ENCODE assay signal across 15 cellular contexts in genomic region chr12:100699209-100699608, GRCh38.
DNase-seq lines count a peak whose midpoint lies in the region; ATAC-seq and TF ChIP-seq lines count a peak whose summit lies in the region.
"Had no signal": no experiment of that assay in that cellular context is flagged by ENCODE, and none has a peak within 500 bp of the region (broad histone marks: within the 10 kb centered on the region; RNA-seq: fewer than 3 reads in every experiment).

No MANE protein-coding gene starts in this region.

- H3K36me3 Mint-ChIP-seq in activated CD4-positive, alpha-beta T cell treated with anti-CD3 and anti-CD28 coated beads for 36 hours (ENCODE audit: low read depth) = no peaks in the 10 kb centered on the region
- H3K36me3 Mint-ChIP-seq: CD8-positive, alpha-beta T cell; T-cell had no signal

- peak overlapping the region; percentile 29; the same call in 1 of the 2 replicates for H3K4me2 ChIP-seq in MM.1S (ENCODE audit: low read depth, low read length)

- TF ChIP-seq CTCF in MM.1S (IDR thresholded peaks at IDR 0.05; ENCODE audit: low read length) = no peak

- no peak overlapping the region for H3K4me3 Mint-ChIP-seq in activated CD4-positive, alpha-beta T cell treated with anti-CD3 and anti-CD28 coated beads for 36 hours
- H3K4me3 Mint-ChIP-seq: CD8-positive, alpha-beta T cell; stimulated activated naive CD8-positive, alpha-beta T cell treated with anti-CD3 and anti-CD28 coated beads, Interleukin-15, Interleukin-2, amounts not matched to agents 100 ng/mL and 50 ng/mL, for 24 hours; T-cell had no signal

- H3K27ac Mint-ChIP-seq in activated CD4-positive, alpha-beta T cell treated with anti-CD3 and anti-CD28 coated beads for 36 hours = no peak overlapping the region
- H3K27ac Mint-ChIP-seq: CD8-positive, alpha-beta T cell; stimulated activated naive CD8-positive, alpha-beta T cell treated with anti-CD3 and anti-CD28 coated beads, Interleukin-15, Interleukin-2, amounts not matched to agents 100 ng/mL and 50 ng/mL, for 24 hours; T-cell had no signal

- peaks cover 9% of the 10 kb centered on the region for H3F3A ChIP-seq in MM.1S (ENCODE audit: insufficient read depth, low read length)

- CTCF ChIA-PET in activated CD4-positive, alpha-beta T cell treated with anti-CD3 and anti-CD28 coated beads for 36 hours (lab: Charles Lee) = interaction anchor here (1.3 kb wide), 1 partner anchor 11 kb away, joined by 3 read pairs; no protein-coding TSS in a partner anchor

- intact Hi-C loops in activated CD4-positive, alpha-beta T cell treated with anti-CD3 and anti-CD28 coated beads for 36 hours (cut with DNase I, micrococcal nuclease) = no loop called here
- intact Hi-C loops in left ventricle myocardium superior (cut with micrococcal nuclease) = no loop called here

- no peaks in the 10 kb centered on the region for H3K9me2 ChIP-seq in MM.1S (replicated peaks; ENCODE audit: insufficient read depth, low read length)

- ATAC-seq in GM18870 (IDR thresholded peaks at IDR 0.05; ENCODE audit: unreplicated experiment) (peak; percentile 64), HG02623 (IDR thresholded peaks at IDR 0.05; ENCODE audit: unreplicated experiment) (peak; percentile 70), HG03565 (IDR thresholded peaks at IDR 0.05; ENCODE audit: unreplicated experiment) (no peak), left ventricle myocardium superior (no peak)
- no peak for ATAC-seq in activated CD4-positive, alpha-beta T cell treated with anti-CD3 and anti-CD28 coated beads for 36 hours
- ATAC-seq: CD8-positive, alpha-beta T cell; T-cell had no signal

- no peak overlapping the region for H2AFZ ChIP-seq in MM.1S (ENCODE audit: low read length)

- H3K27ac ChIP-seq in MM.1S (ENCODE audit: low read length) = no peak overlapping the region

- H3K79me2 ChIP-seq in MM.1S (ENCODE audit: low read length) = no peaks in the 10 kb centered on the region

- no peaks in the 10 kb centered on the region for H3K36me3 ChIP-seq in MM.1S (replicated peaks; ENCODE audit: insufficient read depth, low read length)

- no peaks in the 10 kb centered on the region for H3K4me1 Mint-ChIP-seq in activated CD4-positive, alpha-beta T cell treated with anti-CD3 and anti-CD28 coated beads for 36 hours
- H3K4me1 Mint-ChIP-seq: T-cell had no signal

- H3K27me3 ChIP-seq in MM.1S (replicated peaks; ENCODE audit: insufficient read depth, low read length) = peaks cover 39% of the 10 kb centered on the region

- H3K4me1 ChIP-seq in MM.1S (ENCODE audit: low read length) = peaks cover 11% of the 10 kb centered on the region

- peaks cover 7% of the 10 kb centered on the region for H3K27me3 Mint-ChIP-seq in activated CD4-positive, alpha-beta T cell treated with anti-CD3 and anti-CD28 coated beads for 36 hours
- H3K27me3 Mint-ChIP-seq: stimulated activated naive CD8-positive, alpha-beta T cell treated with anti-CD3 and anti-CD28 coated beads, Interleukin-15, Interleukin-2, amounts not matched to agents 100 ng/mL and 50 ng/mL, for 24 hours had no signal

- H3K9ac ChIP-seq in MM.1S (ENCODE audit: low read length) = no peak overlapping the region

- no peaks in the 10 kb centered on the region for H4K20me1 ChIP-seq in MM.1S (ENCODE audit: insufficient read depth, low read length)

- no peak overlapping the region for H3K4me3 ChIP-seq in MM.1S (ENCODE audit: low read length)

- H3K9me3 ChIP-seq in MM.1S (replicated peaks; ENCODE audit: insufficient read depth, low read length) = no peaks in the 10 kb centered on the region

- peak; percentile 87 for DNase-seq in MM.1S
- peak; percentile 1 for DNase-seq in midbrain (lab: John Stamatoyannopoulos, UW)
- no peak for DNase-seq in activated CD4-positive, alpha-beta T cell treated with anti-CD3 and anti-CD28 coated beads for 36 hours
- DNase-seq in D341Med (ENCODE audit: low spot score) = no peak
- DNase-seq in left ventricle myocardium superior = no peak
- DNase-seq: activated gamma-delta T cell treated with Interleukin-2 at 50 U/mL for 16 hours; CD8-positive, alpha-beta T cell; erythroblast; NCI-H774; stimulated activated CD4-positive, alpha-beta T cell treated with anti-CD3 and anti-CD28 coated beads, Interleukin-2, amount 100 ng/mL, for 48 hours; T-cell had no signal

- H3K9me3 Mint-ChIP-seq in activated CD4-positive, alpha-beta T cell treated with anti-CD3 and anti-CD28 coated beads for 36 hours (ENCODE audit: low read depth) = no peaks in the 10 kb centered on the region
- H3K9me3 Mint-ChIP-seq: CD8-positive, alpha-beta T cell; stimulated activated naive CD8-positive, alpha-beta T cell treated with anti-CD3 and anti-CD28 coated beads, Interleukin-15, Interleukin-2, amounts not matched to agents 100 ng/mL and 50 ng/mL, for 24 hours; T-cell had no signal

- POLR2A ChIA-PET in activated CD4-positive, alpha-beta T cell treated with anti-CD3 and anti-CD28 coated beads for 36 hours (lab: Charles Lee) = no interaction called here

Comparison
In these comparisons a context has a peak if more than half of its experiments do, and no peak if none do; other contexts are left out.
1. ATAC-seq: peak in GM18870 (single experiment) and HG02623 (single experiment); none in activated CD4-positive, alpha-beta T cell treated with anti-CD3 and anti-CD28 coated beads for 36 hours (single experiment), HG03565 (single experiment) and left ventricle myocardium superior (single experiment).
2. DNase-seq: peak in MM.1S (single experiment) and midbrain (single experiment); none in activated CD4-positive, alpha-beta T cell treated with anti-CD3 and anti-CD28 coated beads for 36 hours (single experiment), D341Med (single experiment) and left ventricle myocardium superior (single experiment).